Comparison of ENCODE assay signal across 8 cellular contexts in the genomic region with DNA sequence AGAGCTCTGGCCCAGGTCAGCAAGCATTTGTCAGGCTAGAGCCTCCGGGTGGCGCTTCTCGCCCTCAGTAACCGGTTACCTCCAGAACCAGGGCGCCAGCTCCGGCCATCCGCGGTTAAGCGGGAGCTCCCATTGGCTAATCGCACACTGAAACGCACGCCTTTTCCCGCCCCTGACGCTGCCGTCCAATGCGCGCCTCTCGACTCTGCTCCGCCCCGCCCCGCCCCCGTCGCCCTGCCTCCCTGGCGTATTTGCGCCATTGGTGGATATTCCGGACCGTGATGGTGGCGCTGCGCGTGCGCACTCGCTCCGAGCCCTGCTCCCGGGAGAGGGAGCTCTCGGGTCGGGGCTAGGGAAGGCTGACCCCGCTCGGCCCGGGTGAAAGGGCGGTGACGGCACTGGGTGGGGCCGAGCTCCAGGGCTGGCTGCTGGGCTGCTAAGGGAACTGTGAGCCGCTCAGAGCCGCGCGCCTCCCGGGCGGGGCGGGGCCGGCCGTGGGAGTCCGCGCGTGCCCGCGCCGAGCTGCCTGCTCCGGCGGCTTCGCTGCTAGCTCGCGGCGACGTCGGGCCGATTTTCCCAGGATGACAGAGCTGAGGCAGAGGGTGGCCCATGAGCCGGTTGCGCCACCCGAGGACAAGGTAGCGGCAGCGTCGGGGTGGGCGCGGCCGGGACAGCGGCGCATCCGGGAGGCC. TPM values are rescaled to one million over a fixed set of nuclear protein-coding genes. Genes with fewer than 3 reads are reported as not detected.
DNase-seq lines count a peak whose midpoint lies in the region; ATAC-seq and TF ChIP-seq lines count a peak whose summit lies in the region.

CDS2 (plus strand) TSS at position 497 of the 692 bp plus-strand sequence; CDS start at position 582, 85 bp downstream.

- POLR2A ChIA-PET in CD8-positive, alpha-beta T cell (lab: Charles Lee) = interaction anchor here (0.9 to 3.0 kb wide), 7 partner anchors 10 to 66 kb away, joined by 3 to 16 read pairs (median 7); no protein-coding TSS in a partner anchor
- POLR2A ChIA-PET in activated CD4-positive, alpha-beta memory T cell treated with anti-CD3 and anti-CD28 coated beads for 36 hours (lab: Charles Lee) = interaction anchor here (0.8 to 2.1 kb wide), 8 partner anchors 8 to 314 kb away, joined by 3 to 17 read pairs (median 6); no protein-coding TSS in a partner anchor

- TF ChIP-seq RAD21 in liver (IDR thresholded peaks at IDR 0.05) = peak; percentile 91 to 92

- no peaks in the 10 kb centered on the region for H3K9me3 ChIP-seq in CD8-positive, alpha-beta T cell (ENCODE audit: low read length)
- no peaks in the 10 kb centered on the region for H3K9me3 ChIP-seq in liver (ENCODE audit: control insufficient read depth in 4 of 4, low read length in 3 of 4)

- H3K9me3 Mint-ChIP-seq in CD8-positive, alpha-beta T cell = no peaks in the 10 kb centered on the region
- no peaks in the 10 kb centered on the region for H3K9me3 Mint-ChIP-seq in activated CD4-positive, alpha-beta memory T cell treated with anti-CD3 and anti-CD28 coated beads for 36 hours

- H3K27me3 Mint-ChIP-seq in CD8-positive, alpha-beta T cell (ENCODE audit: low read depth) = no peaks in the 10 kb centered on the region
- no peaks in the 10 kb centered on the region for H3K27me3 Mint-ChIP-seq in activated CD4-positive, alpha-beta memory T cell treated with anti-CD3 and anti-CD28 coated beads for 36 hours

- peaks cover 26% of the 10 kb centered on the region for H3K4me1 ChIP-seq in CD8-positive, alpha-beta T cell (ENCODE audit: insufficient read depth, low read length)
- peaks cover 0 to 20% (median 13%) of the 10 kb centered on the region in 4 donors for H3K4me1 ChIP-seq in liver (ENCODE audit: control insufficient read depth in 4 of 4, insufficient read depth in 4 of 4, low read length in 3 of 4)

- H3K36me3 ChIP-seq in CD8-positive, alpha-beta T cell (ENCODE audit: insufficient read depth, low read length) = no peaks in the 10 kb centered on the region
- no peaks in the 10 kb centered on the region for H3K36me3 ChIP-seq in liver (ENCODE audit: control insufficient read depth in 4 of 4, insufficient read depth in 3 of 4, low read depth in 1 of 4, low read length in 3 of 4)

- H3K27ac ChIP-seq in CD8-positive, alpha-beta T cell (ENCODE audit: low read depth, low read length) = peak within 1 kb of the TSS; percentile 98
- H3K27ac ChIP-seq in dorsolateral prefrontal cortex (peak within 1 kb of the TSS; percentile 78 to 98 (median 94)), liver (ENCODE audit: low read depth in 1 of 2, low read length in 2 of 2) (peak within 1 kb of the TSS; percentile 94 to 95)

- peak; percentile 99 to 100 (median 100) for DNase-seq in CD8-positive, alpha-beta T cell
- DNase-seq in HK-2 (ENCODE audit: unreplicated experiment) (peak; percentile 100), NCI-H82 treated with DMSO at 0.1 percent for 48 hours (lab: John Stamatoyannopoulos, UW; ENCODE audit: unreplicated experiment) (peak; percentile 99), dorsolateral prefrontal cortex (peak; percentile 99 to 100 (median 100))
- peak; percentile 100 for DNase-seq in activated CD4-positive, alpha-beta memory T cell treated with anti-CD3 and anti-CD28 coated beads for 36 hours
- peak; percentile 100 for DNase-seq in stimulated activated CD4-positive, alpha-beta T cell treated with anti-CD3 and anti-CD28 coated beads, Interleukin-4, amount 100 ng/mL, for 24 hours

- CTCF ChIA-PET in CD8-positive, alpha-beta T cell (lab: Charles Lee) = interaction anchor here (0.6 to 3.5 kb wide), 18 partner anchors 8 to 555 kb away, joined by 3 to 57 read pairs (median 5); no protein-coding TSS in a partner anchor
- CTCF ChIA-PET in activated CD4-positive, alpha-beta memory T cell treated with anti-CD3 and anti-CD28 coated beads for 36 hours (lab: Charles Lee) = interaction anchor here (0.5 to 6.0 kb wide), 30 partner anchors 8 to 424 kb away, joined by 3 to 208 read pairs (median 4); no protein-coding TSS in a partner anchor

- intact Hi-C loops in CD8-positive, alpha-beta T cell (cut with DNase I, micrococcal nuclease) = loop anchor here (1.0 to 10.0 kb wide), 5 partner anchors 7 to 828 kb away; partner anchors contain the start of genes MCM8 (in 2 of the 2), TRMT6 (in 2 of the 2) and PCNA (in 1 of the 2)
- intact Hi-C loops in activated CD4-positive, alpha-beta memory T cell treated with anti-CD3 and anti-CD28 coated beads for 36 hours (cut with micrococcal nuclease) = loop anchor here (1.0 to 10.0 kb wide), 9 partner anchors 17 to 824 kb away; partner anchors contain the start of genes MCM8 and TRMT6
- intact Hi-C loops in dorsolateral prefrontal cortex (cut with DNase I) = loop anchor here (1.0 to 10.0 kb wide), 3 partner anchors 46 to 318 kb away; no protein-coding TSS in a partner anchor

- peak within 1 kb of the TSS; percentile 95 for H3K4me3 Mint-ChIP-seq in CD8-positive, alpha-beta T cell
- H3K4me3 Mint-ChIP-seq in activated CD4-positive, alpha-beta memory T cell treated with anti-CD3 and anti-CD28 coated beads for 36 hours = peak within 1 kb of the TSS; percentile 86

- peak within 1 kb of the TSS; percentile 68 for H3K4me3 ChIP-seq in CD8-positive, alpha-beta T cell (ENCODE audit: low read depth, low read length)
- peak within 1 kb of the TSS; percentile 68 to 99 (median 93) for H3K4me3 ChIP-seq in dorsolateral prefrontal cortex
- peak within 1 kb of the TSS; percentile 80 to 95 (median 90) for H3K4me3 ChIP-seq in liver (ENCODE audit: low read depth in 1 of 3, low read length in 3 of 3)

- peak within 1 kb of the TSS; percentile 99 for H3K27ac Mint-ChIP-seq in CD8-positive, alpha-beta T cell
- H3K27ac Mint-ChIP-seq in activated CD4-positive, alpha-beta memory T cell treated with anti-CD3 and anti-CD28 coated beads for 36 hours = peak within 1 kb of the TSS; percentile 90

- peak within 1 kb of the TSS; percentile 93 to 95 for H3K9ac ChIP-seq in liver (ENCODE audit: low read depth in 1 of 2, low read length in 2 of 2)

- ATAC-seq in CD8-positive, alpha-beta T cell = peak; percentile 81
- peak; percentile 88 for ATAC-seq in GM19452 (IDR thresholded peaks at IDR 0.05; ENCODE audit: unreplicated experiment)

- no peaks in the 10 kb centered on the region for H3K27me3 ChIP-seq in CD8-positive, alpha-beta T cell (ENCODE audit: insufficient read depth, low read length)
- H3K27me3 ChIP-seq in dorsolateral prefrontal cortex (no peaks in the 10 kb centered on the region), liver (ENCODE audit: control insufficient read depth in 4 of 4, insufficient read depth in 4 of 4, low read length in 3 of 4) (no peaks in the 10 kb centered on the region)

- WGBS in liver = under 1% methylated on average over 78 of the region's 78 CpGs

- peaks cover 19% of the 10 kb centered on the region for H3K36me3 Mint-ChIP-seq in CD8-positive, alpha-beta T cell
- H3K36me3 Mint-ChIP-seq in activated CD4-positive, alpha-beta memory T cell treated with anti-CD3 and anti-CD28 coated beads for 36 hours = peaks cover 6% of the 10 kb centered on the region

- peaks cover 33% of the 10 kb centered on the region for H3K4me1 Mint-ChIP-seq in CD8-positive, alpha-beta T cell (ENCODE audit: low read depth)
- H3K4me1 Mint-ChIP-seq in activated CD4-positive, alpha-beta memory T cell treated with anti-CD3 and anti-CD28 coated beads for 36 hours (ENCODE audit: low read depth) = peaks cover 32% of the 10 kb centered on the region

- peak; percentile 54 for TF ChIP-seq CTCF in CD8-positive, alpha-beta T cell (IDR thresholded peaks at IDR 0.05)
- peak; percentile 50 to 97 (median 86) for TF ChIP-seq CTCF in dorsolateral prefrontal cortex (IDR thresholded peaks at IDR 0.05 in 54 of 56, conservative IDR thresholded peaks at IDR 0.05 in 2 of 56; ENCODE audit: low read depth in 1 of 56, partially characterized antibody in 56 of 56)
- peak; percentile 45 for TF ChIP-seq CTCF in liver (IDR thresholded peaks at IDR 0.05; ENCODE audit: low read depth, low read length, missing input control)

TF ChIP-seq in liver, 16 proteins besides CTCF, POLR2A, EP300 and RAD21 (continues in another document):
- TF ChIP-seq TAF1 (conservative IDR thresholded peaks at IDR 0.05) (no peak), HNF4A (conservative IDR thresholded peaks at IDR 0.05) (peak; percentile 24 to 31), ZBTB33 (IDR thresholded peaks at IDR 0.05) (peak; percentile 21), HNF4G (IDR thresholded peaks at IDR 0.05) (peak; percentile 35), JUND (IDR thresholded peaks at IDR 0.05) (no peak), SP1 (IDR thresholded peaks at IDR 0.05) (peak; percentile 91), EGR1 (IDR thresholded peaks at IDR 0.05; ENCODE audit: low read depth in 2 of 2) (peak in 1 of 2 donors; percentile 49), GABPA (IDR thresholded peaks at IDR 0.05 in 1 of 2, conservative IDR thresholded peaks at IDR 0.05 in 1 of 2) (peak in 1 of 2 donors; percentile 48), RXRA (IDR thresholded peaks at IDR 0.05) (peak; percentile 55 to 64)
- TF ChIP-seq, protein P1, sequence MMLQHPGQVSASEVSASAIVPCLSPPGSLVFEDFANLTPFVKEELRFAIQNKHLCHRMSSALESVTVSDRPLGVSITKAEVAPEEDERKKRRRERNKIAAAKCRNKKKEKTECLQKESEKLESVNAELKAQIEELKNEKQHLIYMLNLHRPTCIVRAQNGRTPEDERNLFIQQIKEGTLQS (IDR thresholded peaks at IDR 0.05) = peak; percentile 19

RNA-seq across cellular contexts. Expression of gene CDS2, which starts in this region (rescaled TPM):
- 10 to 100 TPM; 68.7 to 70.9 TPM for total RNA-seq in CD8-positive, alpha-beta T cell
- total RNA-seq in activated CD4-positive, alpha-beta memory T cell treated with anti-CD3 and anti-CD28 coated beads for 36 hours = 10 to 100 TPM; 46.5 to 47.4 TPM
- 100 to 1,000 TPM; 103 to 195 (median 145) TPM for total RNA-seq in dorsolateral prefrontal cortex
- 10 to 100 TPM; 17.6 to 31.6 TPM for total RNA-seq in liver
- polyA plus RNA-seq in liver = 10 to 100 TPM in 1 of 2 donors, 1 to 10 TPM in 1; 9.6 to 11.2 TPM

Comparison
In these comparisons a context has a peak if more than half of its experiments do, and no peak if none do; other contexts are left out.
1. Peak in every context shown above with its lines: DNase-seq, ATAC-seq, H3K4me3 ChIP-seq and H3K27ac ChIP-seq.